22 cellular contexts compared by ENCODE assay signal in genomic region chr20:31862506-31862905, GRCh38. TPM values are rescaled to one million over a fixed set of nuclear protein-coding genes. Genes with fewer than 3 reads are reported as not detected.
DNase-seq lines count a peak whose midpoint lies in the region; ATAC-seq, FAIRE-seq and TF ChIP-seq lines count a peak whose summit lies in the region.
"Had no signal": no experiment of that assay in that cellular context is flagged by ENCODE, and none has a peak within 500 bp of the region (broad histone marks: within the 10 kb centered on the region; RNA-seq: fewer than 3 reads in every experiment).

No MANE protein-coding gene starts in this region.

- no peak for DNase-seq in stimulated activated naive CD8-positive, alpha-beta T cell treated with anti-CD3 and anti-CD28 coated beads, Interleukin-15, amount 100 ng/mL, for 72 hours
- DNase-seq in HepG2 (ENCODE audit: low spot score) (no peak), MG63 (no peak), GM12891 (ENCODE audit: insufficient read length, low spot score) (no peak)
- DNase-seq in activated CD4-positive, alpha-beta memory T cell treated with anti-CD3 and anti-CD28 coated beads for 36 hours = no peak
- DNase-seq: activated CD4-positive, alpha-beta T cell treated with anti-CD3 and anti-CD28 coated beads, Interleukin-2, amount 50 U/mL, for 4 hours; CD8-positive, alpha-beta memory T cell; DND-41; foreskin fibroblast; GM23248; Karpas-422; OCI-M1; SHP77 treated with DMSO at 0.1 percent for 48 hours had no signal

- H3K9me3 ChIP-seq in HepG2 (ENCODE audit: low read length) (no peaks in the 10 kb centered on the region), MG63 (no peaks in the 10 kb centered on the region)
- H3K9me3 ChIP-seq: body of pancreas had no signal

- TF ChIP-seq POLR2A in HepG2 (IDR thresholded peaks at IDR 0.05; ENCODE audit: insufficient read depth in 1 of 2, low read depth in 2 of 2, low read length in 2 of 2) (no peak), GM12891 (IDR thresholded peaks at IDR 0.05; ENCODE audit: low read depth, low read length) (no peak)

- no peak overlapping the region for H3K9ac ChIP-seq in HepG2 (ENCODE audit: insufficient read depth, low read depth, low read length)
- H3K9ac ChIP-seq: GM23248 had no signal

- CTCF ChIA-PET in HepG2 (lab: Yijun Ruan, JAX; ENCODE audit: low intra/inter-chr PET ratio, low total read pairs) = interaction anchor here (1.6 kb wide), 1 partner anchor 10 kb away, joined by 3 read pairs; no protein-coding TSS in a partner anchor
- CTCF ChIA-PET in activated CD4-positive, alpha-beta memory T cell treated with anti-CD3 and anti-CD28 coated beads for 36 hours (lab: Charles Lee) = interaction anchor here (0.6 to 1.2 kb wide), 3 partner anchors 16 to 281 kb away, joined by 3 to 5 read pairs (median 3); partner anchors contain the start of gene FOXS1

- H3K4me3 Mint-ChIP-seq in stimulated activated naive CD8-positive, alpha-beta T cell treated with anti-CD3 and anti-CD28 coated beads, Interleukin-15, Interleukin-2, amounts not matched to agents 100 ng/mL and 50 ng/mL, for 24 hours = peak overlapping the region; percentile 5
- H3K4me3 Mint-ChIP-seq in stimulated activated naive CD8-positive, alpha-beta T cell treated with anti-CD3 and anti-CD28 coated beads, Interleukin-15, amount 100 ng/mL, for 72 hours = no peak overlapping the region
- H3K4me3 Mint-ChIP-seq in brain = peak overlapping the region in 4 of 5 experiments; percentile 43 to 83 (median 66)
- no peak overlapping the region for H3K4me3 Mint-ChIP-seq in activated CD4-positive, alpha-beta memory T cell treated with anti-CD3 and anti-CD28 coated beads for 36 hours

- no peak for TF ChIP-seq CTCF in brain (conservative IDR thresholded peaks at IDR 0.05)
- TF ChIP-seq CTCF in HepG2 (CRISPR knock-in tag; IDR thresholded peaks at IDR 0.05) = no peak

- no peak overlapping the region for H3K4me2 ChIP-seq in HepG2 (ENCODE audit: low read depth, low read length)

- no peaks in the 10 kb centered on the region for H3K79me2 ChIP-seq in HepG2 (ENCODE audit: insufficient read depth, low read length)

- 78% methylated on average over 8 of the region's 8 CpGs for WGBS in HepG2 (ENCODE audit: low lambda C conversion rate)

- no peak overlapping the region for H3K27ac ChIP-seq in HepG2 (ENCODE audit: extremely low read length, insufficient read depth, low read length)
- H3K27ac ChIP-seq: body of pancreas, epithelial cell of prostate, GM23248 had no signal

- no TSS peak for BruUV-seq in HepG2 (replicated peaks; lab: Mats Ljungman, UMichigan)

- no peak overlapping the region for H3K27ac Mint-ChIP-seq in stimulated activated naive CD8-positive, alpha-beta T cell treated with anti-CD3 and anti-CD28 coated beads, Interleukin-15, Interleukin-2, amounts not matched to agents 100 ng/mL and 50 ng/mL, for 24 hours
- no peak overlapping the region for H3K27ac Mint-ChIP-seq in stimulated activated naive CD8-positive, alpha-beta T cell treated with anti-CD3 and anti-CD28 coated beads, Interleukin-15, amount 100 ng/mL, for 72 hours
- H3K27ac Mint-ChIP-seq in brain = peak overlapping the region in 2 of 5 experiments; percentile 57 to 88
- H3K27ac Mint-ChIP-seq in activated CD4-positive, alpha-beta memory T cell treated with anti-CD3 and anti-CD28 coated beads for 36 hours = no peak overlapping the region
- H3K27ac Mint-ChIP-seq: activated naive CD4-positive, alpha-beta T cell treated with anti-CD3 and anti-CD28 coated beads, Interleukin-2, amount 50 U/mL, for 24 hours; dendritic cell treated with granulocyte-macrophage colony-stimulating factor and Interleukin-4, amounts not matched to agents 40 ng/mL and 50 ng/mL, for 4 days had no signal

- intact Hi-C loops in HepG2 (cut with micrococcal nuclease; ENCODE audit: unreplicated experiment) = no loop called here
- intact Hi-C loops in activated CD4-positive, alpha-beta memory T cell treated with anti-CD3 and anti-CD28 coated beads for 36 hours (cut with micrococcal nuclease) = no loop called here

- no peaks in the 10 kb centered on the region for H3K36me3 ChIP-seq in HepG2 (replicated peaks in 1 of 2; ENCODE audit: control insufficient read depth in 1 of 2, insufficient read depth in 2 of 2, low read length in 2 of 2)
- H3K36me3 ChIP-seq in MG63 = no peaks in the 10 kb centered on the region

- H3K27me3 ChIP-seq in HepG2 (ENCODE audit: control insufficient read depth in 1 of 2, insufficient read depth in 2 of 2, low read length in 2 of 2) = peaks cover 7 to 47% of the 10 kb centered on the region in 2 experiments; a peak in 4 of 5 replicates
- H3K27me3 ChIP-seq in MG63 = peaks cover 14% of the 10 kb centered on the region
- H3K27me3 ChIP-seq: body of pancreas had no signal

- no peak for FAIRE-seq in HepG2 (lab: Jason Lieb, UNC)
- FAIRE-seq in GM12891 (lab: Jason Lieb, UNC) = no peak

- H2AFZ ChIP-seq in HepG2 (ENCODE audit: low read length) = no peak overlapping the region
- H2AFZ ChIP-seq: GM23248 had no signal

- H4K20me1 ChIP-seq in HepG2 (ENCODE audit: insufficient read depth, low read length) = no peaks in the 10 kb centered on the region

- TF ChIP-seq EP300 in HepG2 (IDR thresholded peaks at IDR 0.05; ENCODE audit: low read depth in 2 of 2, low read length in 2 of 2) (no peak), HepG2 (CRISPR knock-in tag; IDR thresholded peaks at IDR 0.05; ENCODE audit: borderline replicate concordance) (no peak)

- POLR2A ChIA-PET in HepG2 (lab: Yijun Ruan, JAX) = no interaction called here
- POLR2A ChIA-PET in activated CD4-positive, alpha-beta memory T cell treated with anti-CD3 and anti-CD28 coated beads for 36 hours (lab: Charles Lee) = no interaction called here

- in situ Hi-C loops in HepG2 (cut with HindIII; ENCODE audit: extremely low pct_ligation_motif_present, low pct_unique_long_range_greater_than_20kb) = no loop called here

- H3K4me1 ChIP-seq in HepG2 (ENCODE audit: insufficient read depth, low read length) = peaks cover 15% of the 10 kb centered on the region

- no peaks in the 10 kb centered on the region for H3K36me3 Mint-ChIP-seq in stimulated activated naive CD8-positive, alpha-beta T cell treated with anti-CD3 and anti-CD28 coated beads, Interleukin-15, Interleukin-2, amounts not matched to agents 100 ng/mL and 50 ng/mL, for 24 hours (ENCODE audit: low read depth)
- no peaks in the 10 kb centered on the region for H3K36me3 Mint-ChIP-seq in brain
- H3K36me3 Mint-ChIP-seq in activated CD4-positive, alpha-beta memory T cell treated with anti-CD3 and anti-CD28 coated beads for 36 hours = no peaks in the 10 kb centered on the region
- H3K36me3 Mint-ChIP-seq: activated naive CD4-positive, alpha-beta T cell treated with anti-CD3 and anti-CD28 coated beads, Interleukin-2, amount 50 U/mL, for 24 hours; CD8-positive, alpha-beta memory T cell had no signal

- H3K4me3 ChIP-seq in HepG2 (replicated peaks in 1 of 3; ENCODE audit: insufficient read depth in 1 of 3, low read depth in 2 of 3, low read length in 3 of 3) (no peak overlapping the region), MG63 (no peak overlapping the region)
- H3K4me3 ChIP-seq: body of pancreas, GM23248 had no signal

- no peak for TF ChIP-seq RAD21 in HepG2 (CRISPR knock-in tag; IDR thresholded peaks at IDR 0.05)

- H3K9me3 Mint-ChIP-seq in stimulated activated naive CD8-positive, alpha-beta T cell treated with anti-CD3 and anti-CD28 coated beads, Interleukin-15, Interleukin-2, amounts not matched to agents 100 ng/mL and 50 ng/mL, for 24 hours = no peaks in the 10 kb centered on the region
- H3K9me3 Mint-ChIP-seq in stimulated activated naive CD8-positive, alpha-beta T cell treated with anti-CD3 and anti-CD28 coated beads, Interleukin-15, amount 100 ng/mL, for 72 hours = no peaks in the 10 kb centered on the region
- H3K9me3 Mint-ChIP-seq in brain = no peaks in the 10 kb centered on the region
- H3K9me3 Mint-ChIP-seq in activated CD4-positive, alpha-beta memory T cell treated with anti-CD3 and anti-CD28 coated beads for 36 hours = no peaks in the 10 kb centered on the region
- H3K9me3 Mint-ChIP-seq: activated naive CD4-positive, alpha-beta T cell treated with anti-CD3 and anti-CD28 coated beads, Interleukin-2, amount 50 U/mL, for 24 hours; CD8-positive, alpha-beta memory T cell; dendritic cell treated with granulocyte-macrophage colony-stimulating factor and Interleukin-4, amounts not matched to agents 40 ng/mL and 50 ng/mL, for 4 days had no signal

- peaks cover 17% of the 10 kb centered on the region for H3K27me3 Mint-ChIP-seq in stimulated activated naive CD8-positive, alpha-beta T cell treated with anti-CD3 and anti-CD28 coated beads, Interleukin-15, Interleukin-2, amounts not matched to agents 100 ng/mL and 50 ng/mL, for 24 hours
- peaks cover 38% of the 10 kb centered on the region for H3K27me3 Mint-ChIP-seq in stimulated activated naive CD8-positive, alpha-beta T cell treated with anti-CD3 and anti-CD28 coated beads, Interleukin-15, amount 100 ng/mL, for 72 hours
- H3K27me3 Mint-ChIP-seq in brain = peaks cover 3% of the 10 kb centered on the region
- H3K27me3 Mint-ChIP-seq in activated CD4-positive, alpha-beta memory T cell treated with anti-CD3 and anti-CD28 coated beads for 36 hours = peaks cover 11% of the 10 kb centered on the region

- no peak for ATAC-seq in stimulated activated naive CD8-positive, alpha-beta T cell treated with anti-CD3 and anti-CD28 coated beads, Interleukin-15, amount 100 ng/mL, for 72 hours
- no peak for ATAC-seq in HepG2
- no peak for ATAC-seq in GM21619 (IDR thresholded peaks at IDR 0.05; ENCODE audit: unreplicated experiment)

- peaks cover 3% of the 10 kb centered on the region for H3K4me1 Mint-ChIP-seq in stimulated activated naive CD8-positive, alpha-beta T cell treated with anti-CD3 and anti-CD28 coated beads, Interleukin-15, Interleukin-2, amounts not matched to agents 100 ng/mL and 50 ng/mL, for 24 hours (ENCODE audit: low read depth)
- H3K4me1 Mint-ChIP-seq in stimulated activated naive CD8-positive, alpha-beta T cell treated with anti-CD3 and anti-CD28 coated beads, Interleukin-15, amount 100 ng/mL, for 72 hours = peaks cover 7% of the 10 kb centered on the region
- H3K4me1 Mint-ChIP-seq in brain = peaks cover 27% of the 10 kb centered on the region
- peaks cover 4% of the 10 kb centered on the region for H3K4me1 Mint-ChIP-seq in activated CD4-positive, alpha-beta memory T cell treated with anti-CD3 and anti-CD28 coated beads for 36 hours (ENCODE audit: low read depth)

RNA-seq across cellular contexts. Expression of gene DUSP15, which starts 7.8 kb away (rescaled TPM):
- polyA plus RNA-seq in brain (ENCODE audit: insufficient read depth, low read depth, low replicate concordance) (7.0 TPM), HepG2 (2011; rRNA removed) (0.17 and 0.46 TPM in 2 replicates)
- 0.18 and 0.93 TPM in 2 replicates for total RNA-seq in HepG2 (2016; rRNA removed; fragmentation: Illumina TruSeq; extraction: Trizol)
- total RNA-seq in HepG2 (2016; cell fraction: cytosol; rRNA removed; fragmentation: Illumina TruSeq; extraction: Trizol; ENCODE audit: low read depth) = 1.1 TPM in 2 replicates
- 0.37 and 0.69 TPM in 2 replicates for total RNA-seq in HepG2 (2016; cell fraction: insoluble cytoplasmic fraction; rRNA removed; fragmentation: Illumina TruSeq; extraction: Trizol)
- 0.93 and 1.2 TPM in 2 replicates for total RNA-seq in HepG2 (2016; cell fraction: membrane; rRNA removed; fragmentation: Illumina TruSeq; extraction: Trizol)
- 0.43 and 1.6 TPM in 2 replicates for total RNA-seq in HepG2 (2016; cell fraction: nucleus; rRNA removed; fragmentation: Illumina TruSeq; extraction: Trizol)
- polyA plus RNA-seq in HepG2 (2011; cell fraction: cytosol; rRNA removed) = 0.60 and 0.79 TPM in 2 replicates
- polyA plus RNA-seq in HepG2 (2011; cell fraction: nucleus; rRNA removed) = 0.95 and 1.2 TPM in 2 replicates
- polyA plus RNA-seq in HepG2 (2012) = 0.50 and 0.83 TPM in 2 replicates
- polyA plus RNA-seq in HepG2 (2016; cell fraction: cytosol; fragmentation: Illumina TruSeq; extraction: Trizol; ENCODE audit: low read depth) = 0.60 and 1.1 TPM in 2 replicates
- polyA plus RNA-seq in HepG2 (2016; cell fraction: insoluble cytoplasmic fraction; fragmentation: Illumina TruSeq; extraction: Trizol; ENCODE audit: low read depth) = 0.47 and 1.2 TPM in 2 replicates
- polyA plus RNA-seq in HepG2 (2016; cell fraction: membrane; fragmentation: Illumina TruSeq; extraction: Trizol; ENCODE audit: low read depth) = 0.72 and 1.1 TPM in 2 replicates
- 0.88 and 1.7 TPM in 2 replicates for polyA plus RNA-seq in HepG2 (2016; cell fraction: nucleus; fragmentation: Illumina TruSeq; extraction: Trizol; ENCODE audit: insufficient read depth, low read depth)
- polyA minus RNA-seq in HepG2 (2011; rRNA and poly(A)+ RNA removed; ENCODE audit: low replicate concordance) = 0.56 TPM in 1 of 2 replicates, not detected in the other
- not detected in 2 replicates for polyA minus RNA-seq in HepG2 (2011; cell fraction: cytosol; rRNA and poly(A)+ RNA removed)
- 0.87 TPM in 1 of 2 replicates, not detected in the other for polyA minus RNA-seq in HepG2 (2011; cell fraction: nucleus; rRNA and poly(A)+ RNA removed)
- 1.3 and 1.9 TPM in 2 replicates for total RNA-seq in MG63 (2014; rRNA removed; shearing (Covaris generic); ENCODE audit: low replicate concordance)
- polyA plus RNA-seq in GM12891 (2012; ENCODE audit: low read depth, missing spikeins) = 0.80 TPM
- not detected for total RNA-seq in activated CD4-positive, alpha-beta memory T cell treated with anti-CD3 and anti-CD28 coated beads for 36 hours
- total RNA-seq: CD8-positive, alpha-beta memory T cell; GM23248; T-helper 1 cell treated with Interleukin-12 subunit alpha and Interleukin-12 subunit beta and Interleukin-4 antibody, amounts not matched to agents 30 ng/mL and 1 ng/mL, for 36 hours had no signal
- polyA plus RNA-seq: AG04450; CD8-positive, alpha-beta memory T cell; GM23248 had no signal

RNA-seq across cellular contexts. Expression of gene TTLL9, which starts 7.9 kb away (rescaled TPM):
- 0.41 TPM for polyA plus RNA-seq in brain (ENCODE audit: insufficient read depth, low read depth, low replicate concordance)
- total RNA-seq in HepG2 (2016; rRNA removed; fragmentation: Illumina TruSeq; extraction: Trizol) = not detected in 2 replicates
- not detected in 2 replicates for total RNA-seq in HepG2 (2016; cell fraction: cytosol; rRNA removed; fragmentation: Illumina TruSeq; extraction: Trizol; ENCODE audit: low read depth)
- total RNA-seq in HepG2 (2016; cell fraction: insoluble cytoplasmic fraction; rRNA removed; fragmentation: Illumina TruSeq; extraction: Trizol) = not detected in 2 replicates
- not detected in 2 replicates for total RNA-seq in HepG2 (2016; cell fraction: membrane; rRNA removed; fragmentation: Illumina TruSeq; extraction: Trizol)
- total RNA-seq in HepG2 (2016; cell fraction: nucleus; rRNA removed; fragmentation: Illumina TruSeq; extraction: Trizol) = not detected in 2 replicates
- 0.05 TPM in 1 of 2 replicates, not detected in the other for polyA plus RNA-seq in HepG2 (2011; rRNA removed)
- not detected in 2 replicates for polyA plus RNA-seq in HepG2 (2011; cell fraction: cytosol; rRNA removed)
- 0.14 TPM in 1 of 2 replicates, not detected in the other for polyA plus RNA-seq in HepG2 (2011; cell fraction: nucleus; rRNA removed)
- not detected in 2 replicates for polyA plus RNA-seq in HepG2 (2012)
- polyA plus RNA-seq in HepG2 (2016; cell fraction: cytosol; fragmentation: Illumina TruSeq; extraction: Trizol; ENCODE audit: low read depth) = not detected in 2 replicates
- polyA plus RNA-seq in HepG2 (2016; cell fraction: insoluble cytoplasmic fraction; fragmentation: Illumina TruSeq; extraction: Trizol; ENCODE audit: low read depth) = not detected in 2 replicates
- not detected in 2 replicates for polyA plus RNA-seq in HepG2 (2016; cell fraction: membrane; fragmentation: Illumina TruSeq; extraction: Trizol; ENCODE audit: low read depth)
- polyA plus RNA-seq in HepG2 (2016; cell fraction: nucleus; fragmentation: Illumina TruSeq; extraction: Trizol; ENCODE audit: insufficient read depth, low read depth) = not detected in 2 replicates
- not detected in 2 replicates for polyA minus RNA-seq in HepG2 (2011; rRNA and poly(A)+ RNA removed; ENCODE audit: low replicate concordance)
- not detected in 2 replicates for polyA minus RNA-seq in HepG2 (2011; cell fraction: cytosol; rRNA and poly(A)+ RNA removed)
- not detected in 2 replicates for polyA minus RNA-seq in HepG2 (2011; cell fraction: nucleus; rRNA and poly(A)+ RNA removed)
- total RNA-seq in MG63 (2014; rRNA removed; shearing (Covaris generic); ENCODE audit: low replicate concordance) = not detected in 2 replicates
- 0.24 TPM for polyA plus RNA-seq in GM12891 (2012; ENCODE audit: low read depth, missing spikeins)
- not detected for total RNA-seq in activated CD4-positive, alpha-beta memory T cell treated with anti-CD3 and anti-CD28 coated beads for 36 hours
- total RNA-seq: CD8-positive, alpha-beta memory T cell; GM23248; T-helper 1 cell treated with Interleukin-12 subunit alpha and Interleukin-12 subunit beta and Interleukin-4 antibody, amounts not matched to agents 30 ng/mL and 1 ng/mL, for 36 hours had no signal
- polyA plus RNA-seq: AG04450; CD8-positive, alpha-beta memory T cell; GM23248 had no signal

RNA-seq across cellular contexts. Expression of gene FOXS1, which starts 17.1 kb away (rescaled TPM):
- 2.9 TPM for polyA plus RNA-seq in brain (ENCODE audit: insufficient read depth, low read depth, low replicate concordance)
- total RNA-seq in HepG2 (2016; rRNA removed; fragmentation: Illumina TruSeq; extraction: Trizol) = not detected in 2 replicates
- total RNA-seq in HepG2 (2016; cell fraction: cytosol; rRNA removed; fragmentation: Illumina TruSeq; extraction: Trizol; ENCODE audit: low read depth) = not detected in 2 replicates
- total RNA-seq in HepG2 (2016; cell fraction: insoluble cytoplasmic fraction; rRNA removed; fragmentation: Illumina TruSeq; extraction: Trizol) = not detected in 2 replicates
- not detected in 2 replicates for total RNA-seq in HepG2 (2016; cell fraction: membrane; rRNA removed; fragmentation: Illumina TruSeq; extraction: Trizol)
- not detected in 2 replicates for total RNA-seq in HepG2 (2016; cell fraction: nucleus; rRNA removed; fragmentation: Illumina TruSeq; extraction: Trizol)
- not detected in 2 replicates for polyA plus RNA-seq in HepG2 (2011; rRNA removed)
- not detected in 2 replicates for polyA plus RNA-seq in HepG2 (2011; cell fraction: cytosol; rRNA removed)
- not detected in 2 replicates for polyA plus RNA-seq in HepG2 (2011; cell fraction: nucleus; rRNA removed)
- not detected in 2 replicates for polyA plus RNA-seq in HepG2 (2012)
- not detected in 2 replicates for polyA plus RNA-seq in HepG2 (2016; cell fraction: cytosol; fragmentation: Illumina TruSeq; extraction: Trizol; ENCODE audit: low read depth)
- not detected in 2 replicates for polyA plus RNA-seq in HepG2 (2016; cell fraction: insoluble cytoplasmic fraction; fragmentation: Illumina TruSeq; extraction: Trizol; ENCODE audit: low read depth)
- polyA plus RNA-seq in HepG2 (2016; cell fraction: membrane; fragmentation: Illumina TruSeq; extraction: Trizol; ENCODE audit: low read depth) = not detected in 2 replicates
- not detected in 2 replicates for polyA plus RNA-seq in HepG2 (2016; cell fraction: nucleus; fragmentation: Illumina TruSeq; extraction: Trizol; ENCODE audit: insufficient read depth, low read depth)
- not detected in 2 replicates for polyA minus RNA-seq in HepG2 (2011; rRNA and poly(A)+ RNA removed; ENCODE audit: low replicate concordance)
- polyA minus RNA-seq in HepG2 (2011; cell fraction: cytosol; rRNA and poly(A)+ RNA removed) = not detected in 2 replicates
- polyA minus RNA-seq in HepG2 (2011; cell fraction: nucleus; rRNA and poly(A)+ RNA removed) = not detected in 2 replicates
- total RNA-seq in MG63 (2014; rRNA removed; shearing (Covaris generic); ENCODE audit: low replicate concordance) = 0.07 TPM in 1 of 2 replicates, not detected in the other
- not detected for polyA plus RNA-seq in GM12891 (2012; ENCODE audit: low read depth, missing spikeins)
- not detected for total RNA-seq in activated CD4-positive, alpha-beta memory T cell treated with anti-CD3 and anti-CD28 coated beads for 36 hours
- total RNA-seq: CD8-positive, alpha-beta memory T cell; GM23248; T-helper 1 cell treated with Interleukin-12 subunit alpha and Interleukin-12 subunit beta and Interleukin-4 antibody, amounts not matched to agents 30 ng/mL and 1 ng/mL, for 36 hours had no signal
- polyA plus RNA-seq: AG04450; CD8-positive, alpha-beta memory T cell; GM23248 had no signal

RNA-seq across cellular contexts. Expression of gene MYLK2, which starts 43.4 kb away (rescaled TPM):
- polyA plus RNA-seq in brain (ENCODE audit: insufficient read depth, low read depth, low replicate concordance) (1.5 TPM), HepG2 (2011; rRNA removed) (0.04 TPM in 1 of 2 replicates, not detected in the other)
- 0.27 TPM in 1 of 2 replicates, not detected in the other for total RNA-seq in HepG2 (2016; rRNA removed; fragmentation: Illumina TruSeq; extraction: Trizol)
- total RNA-seq in HepG2 (2016; cell fraction: cytosol; rRNA removed; fragmentation: Illumina TruSeq; extraction: Trizol; ENCODE audit: low read depth) = 0.09 and 0.10 TPM in 2 replicates
- total RNA-seq in HepG2 (2016; cell fraction: insoluble cytoplasmic fraction; rRNA removed; fragmentation: Illumina TruSeq; extraction: Trizol) = 0.17 TPM in 1 of 2 replicates, not detected in the other
- 0.06 and 0.10 TPM in 2 replicates for total RNA-seq in HepG2 (2016; cell fraction: membrane; rRNA removed; fragmentation: Illumina TruSeq; extraction: Trizol)
- 0.50 TPM in 1 of 2 replicates, not detected in the other for total RNA-seq in HepG2 (2016; cell fraction: nucleus; rRNA removed; fragmentation: Illumina TruSeq; extraction: Trizol)
- 0.03 TPM in 1 of 2 replicates, not detected in the other for polyA plus RNA-seq in HepG2 (2011; cell fraction: cytosol; rRNA removed)
- polyA plus RNA-seq in HepG2 (2011; cell fraction: nucleus; rRNA removed) = 0.05 and 0.32 TPM in 2 replicates
- not detected in 2 replicates for polyA plus RNA-seq in HepG2 (2012)
- 0.10 TPM in 1 of 2 replicates, not detected in the other for polyA plus RNA-seq in HepG2 (2016; cell fraction: cytosol; fragmentation: Illumina TruSeq; extraction: Trizol; ENCODE audit: low read depth)
- polyA plus RNA-seq in HepG2 (2016; cell fraction: insoluble cytoplasmic fraction; fragmentation: Illumina TruSeq; extraction: Trizol; ENCODE audit: low read depth) = 0.21 TPM in 1 of 2 replicates, not detected in the other
- 0.22 TPM in 1 of 2 replicates, not detected in the other for polyA plus RNA-seq in HepG2 (2016; cell fraction: membrane; fragmentation: Illumina TruSeq; extraction: Trizol; ENCODE audit: low read depth)
- polyA plus RNA-seq in HepG2 (2016; cell fraction: nucleus; fragmentation: Illumina TruSeq; extraction: Trizol; ENCODE audit: insufficient read depth, low read depth) = 0.52 and 0.59 TPM in 2 replicates
- polyA minus RNA-seq in HepG2 (2011; rRNA and poly(A)+ RNA removed; ENCODE audit: low replicate concordance) = 0.18 and 0.28 TPM in 2 replicates
- polyA minus RNA-seq in HepG2 (2011; cell fraction: cytosol; rRNA and poly(A)+ RNA removed) = not detected in 2 replicates
- 0.25 and 0.39 TPM in 2 replicates for polyA minus RNA-seq in HepG2 (2011; cell fraction: nucleus; rRNA and poly(A)+ RNA removed)
- total RNA-seq in MG63 (2014; rRNA removed; shearing (Covaris generic); ENCODE audit: low replicate concordance) = not detected in 2 replicates
- polyA plus RNA-seq in GM12891 (2012; ENCODE audit: low read depth, missing spikeins) = 0.15 TPM
- under 1 TPM; 0.27 to 0.43 TPM for total RNA-seq in activated CD4-positive, alpha-beta memory T cell treated with anti-CD3 and anti-CD28 coated beads for 36 hours
- total RNA-seq: GM23248 had no signal
- polyA plus RNA-seq: AG04450; CD8-positive, alpha-beta memory T cell; GM23248 had no signal

Comparison
In these comparisons a context has a peak if more than half of its experiments do, and no peak if none do; other contexts are left out.
1. H3K4me3 Mint-ChIP-seq: peak in stimulated activated naive CD8-positive, alpha-beta T cell treated with anti-CD3 and anti-CD28 coated beads, Interleukin-15, Interleukin-2, amounts not matched to agents 100 ng/mL and 50 ng/mL, for 24 hours (single experiment) and brain (4 of 5); none in stimulated activated naive CD8-positive, alpha-beta T cell treated with anti-CD3 and anti-CD28 coated beads, Interleukin-15, amount 100 ng/mL, for 72 hours (0 of 2) and activated CD4-positive, alpha-beta memory T cell treated with anti-CD3 and anti-CD28 coated beads for 36 hours (single experiment).